In genomic region chr1:206575894-206576737, GRCh38 we compare ENCODE assay signal across 9 cellular contexts. TPM values are rescaled to one million over a fixed set of nuclear protein-coding genes. Genes with fewer than 3 reads are reported as not detected.
DNase-seq lines count a peak whose midpoint lies in the region; ATAC-seq and TF ChIP-seq lines count a peak whose summit lies in the region.
"Had no signal": no experiment of that assay in that cellular context is flagged by ENCODE, and none has a peak within 500 bp of the region (broad histone marks: within the 10 kb centered on the region; RNA-seq: fewer than 3 reads in every experiment).

No MANE protein-coding gene starts in this region.

- peak overlapping the region; percentile 70 for H3K4me3 Mint-ChIP-seq in activated CD8-positive, alpha-beta T cell treated with anti-CD3 and anti-CD28 coated beads for 36 hours

- H3K36me3 ChIP-seq in A673 (ENCODE audit: insufficient read depth, low read length, poor library complexity, severe bottlenecking) (no peaks in the 10 kb centered on the region), lower lobe of right lung (no peaks in the 10 kb centered on the region), gastrocnemius medialis (no peaks in the 10 kb centered on the region), MG63 (no peaks in the 10 kb centered on the region)

- no TSS peak for BruUV-seq in A673 (replicated peaks; lab: Mats Ljungman, UMichigan)

- DNase-seq in A673 (ENCODE audit: low spot score) (peak; percentile 30), HL-60 (ENCODE audit: low read depth in 1 of 2, low spot score in 1 of 2) (no peak), lower lobe of right lung (no peak), gastrocnemius medialis (no peak), MG63 (no peak)
- no peak for DNase-seq in activated CD8-positive, alpha-beta T cell treated with anti-CD3 and anti-CD28 coated beads for 36 hours
- no peak for DNase-seq in activated CD8-positive, alpha-beta memory T cell treated with anti-CD3 and anti-CD28 coated beads, Interleukin-2, amount 50 U/mL, for 4 hours
- DNase-seq: H7 had no signal

- peak overlapping the region; percentile 100 for H3K27ac Mint-ChIP-seq in activated CD8-positive, alpha-beta T cell treated with anti-CD3 and anti-CD28 coated beads for 36 hours

- in situ Hi-C loops in gastrocnemius medialis (cut with MboI; ENCODE audit: low sequenced_read_pairs in 4 of 4) = no loop called here

- POLR2A ChIA-PET in A673 (lab: Charles Lee; ENCODE audit: low non-redundant PET) = no interaction called here
- POLR2A ChIA-PET in activated CD8-positive, alpha-beta T cell treated with anti-CD3 and anti-CD28 coated beads for 36 hours (lab: Charles Lee) = interaction anchor here (0.8 to 30.6 kb wide), 6 partner anchors 8 to 334 kb away, joined by 3 to 1021 read pairs (median 4); no protein-coding TSS in a partner anchor

- H3K4me1 ChIP-seq in A673 (ENCODE audit: insufficient read depth, low read length, poor library complexity, severe bottlenecking) = peaks cover 19% of the 10 kb centered on the region
- H3K4me1 ChIP-seq in lower lobe of right lung = peaks cover 81% of the 10 kb centered on the region
- H3K4me1 ChIP-seq in gastrocnemius medialis = peaks cover 14 to 40% of the 10 kb centered on the region in 2 donors

- intact Hi-C loops in A673 (cut with micrococcal nuclease; ENCODE audit: unreplicated experiment) (no loop called here), lower lobe of right lung (cut with DNase I) (no loop called here), gastrocnemius medialis (cut with DNase I; ENCODE audit: low total_unique reads) (no loop called here)
- intact Hi-C loops in activated CD8-positive, alpha-beta T cell treated with anti-CD3 and anti-CD28 coated beads for 36 hours (cut with micrococcal nuclease) = no loop called here

- no peak overlapping the region for H3K4me3 ChIP-seq in A673 (ENCODE audit: low read depth, low read length, poor library complexity, severe bottlenecking)
- peak overlapping the region; percentile 0; the same call in 1 of the 2 replicates for H3K4me3 ChIP-seq in HL-60 (replicated peaks; ENCODE audit: insufficient read depth, low read length)
- no peak overlapping the region for H3K4me3 ChIP-seq in lower lobe of right lung
- H3K4me3 ChIP-seq in gastrocnemius medialis = no peak overlapping the region
- H3K4me3 ChIP-seq in MG63 = no peak overlapping the region

- H3K36me3 Mint-ChIP-seq in activated CD8-positive, alpha-beta T cell treated with anti-CD3 and anti-CD28 coated beads for 36 hours (ENCODE audit: low read depth) = peaks cover 88% of the 10 kb centered on the region

- H3K27ac ChIP-seq in A673 (ENCODE audit: low read depth, low read length, poor library complexity, severe bottlenecking) (peak overlapping the region; percentile 60), HL-60 (replicated peaks) (peak overlapping the region; percentile 61), lower lobe of right lung (peak overlapping the region; percentile 85), gastrocnemius medialis (peak overlapping the region in 2 of 4 donors; percentile 37)

- TF ChIP-seq POLR2A in gastrocnemius medialis (IDR thresholded peaks at IDR 0.05) = no peak

- TF ChIP-seq CTCF in A673 (conservative IDR thresholded peaks at IDR 0.05; ENCODE audit: low read depth, low read length) (no peak), HL-60 (IDR thresholded peaks at IDR 0.05; ENCODE audit: insufficient read depth, low read length) (no peak), lower lobe of right lung (IDR thresholded peaks at IDR 0.05) (no peak), gastrocnemius medialis (IDR thresholded peaks at IDR 0.05 in 4 of 5, conservative IDR thresholded peaks at IDR 0.05 in 1 of 5) (no peak)
- TF ChIP-seq CTCF in activated CD8-positive, alpha-beta T cell treated with anti-CD3 and anti-CD28 coated beads for 36 hours (IDR thresholded peaks at IDR 0.05) = no peak

- no peaks in the 10 kb centered on the region for H3K9me3 Mint-ChIP-seq in activated CD8-positive, alpha-beta T cell treated with anti-CD3 and anti-CD28 coated beads for 36 hours

- H3K9me3 ChIP-seq in A673 (ENCODE audit: low read depth, low read length, poor library complexity, severe bottlenecking) = no peaks in the 10 kb centered on the region
- no peaks in the 10 kb centered on the region for H3K9me3 ChIP-seq in lower lobe of right lung
- no peaks in the 10 kb centered on the region for H3K9me3 ChIP-seq in gastrocnemius medialis
- H3K9me3 ChIP-seq in MG63 = no peaks in the 10 kb centered on the region

- CTCF ChIA-PET in A673 (lab: Charles Lee) = no interaction called here
- CTCF ChIA-PET in activated CD8-positive, alpha-beta T cell treated with anti-CD3 and anti-CD28 coated beads for 36 hours (lab: Charles Lee) = interaction anchor here (0.8 to 19.1 kb wide), 8 partner anchors 8 to 114 kb away, joined by 3 to 583 read pairs (median 6); no protein-coding TSS in a partner anchor

- no peak for ATAC-seq in activated CD8-positive, alpha-beta T cell treated with anti-CD3 and anti-CD28 coated beads for 36 hours
- no peak for ATAC-seq in lower lobe of right lung
- ATAC-seq in GM21528 (IDR thresholded peaks at IDR 0.05; ENCODE audit: low FRiP score, unreplicated experiment) = no peak
- no peak for ATAC-seq in gastrocnemius medialis

- H3K27me3 ChIP-seq in A673 (replicated peaks; ENCODE audit: insufficient read depth, low read depth, low read length, poor library complexity) (no peaks in the 10 kb centered on the region), HL-60 (ENCODE audit: insufficient read depth, poor library complexity, severe bottlenecking) (no peaks in the 10 kb centered on the region), lower lobe of right lung (ENCODE audit: low read depth) (no peaks in the 10 kb centered on the region), gastrocnemius medialis (no peaks in the 10 kb centered on the region), MG63 (no peaks in the 10 kb centered on the region)

- peaks cover 93% of the 10 kb centered on the region for H3K4me1 Mint-ChIP-seq in activated CD8-positive, alpha-beta T cell treated with anti-CD3 and anti-CD28 coated beads for 36 hours (ENCODE audit: low read depth)

- H3K27me3 Mint-ChIP-seq in activated CD8-positive, alpha-beta T cell treated with anti-CD3 and anti-CD28 coated beads for 36 hours = no peaks in the 10 kb centered on the region

RNA-seq across cellular contexts. Expression of gene EIF2D, which starts 36.1 kb away (rescaled TPM):
- total RNA-seq in A673 (2021) (32.6 and 32.7 TPM in 2 replicates), lower lobe of right lung (47.0 TPM), gastrocnemius medialis (10 to 100 TPM; 23.7 to 61.2 (median 38.6) TPM)
- total RNA-seq in activated CD8-positive, alpha-beta T cell treated with anti-CD3 and anti-CD28 coated beads for 36 hours = 100 to 1,000 TPM; 100 to 102 TPM
- total RNA-seq in MG63 (2014; rRNA removed; shearing (Covaris generic); ENCODE audit: low replicate concordance) = 72.1 and 75.8 TPM in 2 replicates

RNA-seq across cellular contexts. Expression of gene DYRK3, which starts 59.2 kb away (rescaled TPM):
- total RNA-seq in A673 (2021) (18.7 and 24.0 TPM in 2 replicates), lower lobe of right lung (6.4 TPM), gastrocnemius medialis (1 to 10 TPM in 2 of 4 donors, under 1 TPM in 2; 0.85 to 1.8 (median 1.0) TPM)
- total RNA-seq in activated CD8-positive, alpha-beta T cell treated with anti-CD3 and anti-CD28 coated beads for 36 hours = 1 to 10 TPM; 4.7 to 4.9 TPM
- 19.3 and 20.2 TPM in 2 replicates for total RNA-seq in MG63 (2014; rRNA removed; shearing (Covaris generic); ENCODE audit: low replicate concordance)
